21 cellular contexts compared by ENCODE assay signal in the genomic region with DNA sequence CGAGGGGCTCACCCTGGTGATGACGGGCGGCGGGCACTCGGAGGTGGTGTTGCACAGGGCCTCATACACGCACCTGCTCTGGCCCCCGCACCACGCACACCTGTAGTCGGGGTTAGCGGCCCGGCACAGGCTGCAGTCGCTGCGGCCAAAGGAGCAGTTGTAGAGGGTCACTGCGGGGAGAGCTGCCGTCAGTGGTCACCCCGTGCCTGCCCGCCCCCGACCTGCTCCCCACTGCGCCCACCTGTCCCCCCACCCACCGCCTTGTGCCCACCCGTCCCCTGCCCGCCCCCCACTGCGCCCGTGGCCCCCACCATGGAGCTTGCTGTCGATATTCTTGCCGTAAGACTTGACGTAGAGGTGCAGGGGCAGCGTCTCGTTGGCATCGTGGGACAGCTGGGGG. TPM values are rescaled to one million over a fixed set of nuclear protein-coding genes. Genes with fewer than 3 reads are reported as not detected.
DNase-seq lines count a peak whose midpoint lies in the region; ATAC-seq and TF ChIP-seq lines count a peak whose summit lies in the region.
"Had no signal": no experiment of that assay in that cellular context is flagged by ENCODE, and none has a peak within 500 bp of the region (broad histone marks: within the 10 kb centered on the region; RNA-seq: fewer than 3 reads in every experiment).

No MANE protein-coding gene starts in this region.

- H3K9me3 ChIP-seq in Caco-2 (no peaks in the 10 kb centered on the region), HCT116 (ENCODE audit: control insufficient read depth in 1 of 2, insufficient read depth in 1 of 2, low read depth in 1 of 2, low read length in 2 of 2) (no peaks in the 10 kb centered on the region), body of pancreas (no peaks in the 10 kb centered on the region), neuronal stem cell (replicated peaks in 1 of 2; ENCODE audit: control insufficient read depth in 2 of 2, insufficient read depth in 1 of 2, low read depth in 1 of 2, low read length in 2 of 2) (no peaks in the 10 kb centered on the region), MM.1S (replicated peaks; ENCODE audit: insufficient read depth, low read length) (no peaks in the 10 kb centered on the region)
- H3K9me3 ChIP-seq: A549; BE2C; BLaER1 treated with 17β-estradiol and CSF1 and Interleukin-3, amounts not matched to agents 10 nM and 100 nM; HAP-1 had no signal

- H3K27me3 ChIP-seq in Caco-2 (replicated peaks; ENCODE audit: control insufficient read depth, insufficient read depth, low read length): no peaks in the 10 kb centered on the region
- no peaks in the 10 kb centered on the region for H3K27me3 ChIP-seq in HCT116 (ENCODE audit: insufficient read depth, low read length)
- no peaks in the 10 kb centered on the region for H3K27me3 ChIP-seq in body of pancreas
- no peaks in the 10 kb centered on the region for H3K27me3 ChIP-seq in neuronal stem cell (ENCODE audit: control insufficient read depth in 3 of 3, insufficient read depth in 3 of 3, low read depth in 1 of 3, low read length in 3 of 3)
- no peaks in the 10 kb centered on the region for H3K27me3 ChIP-seq in MM.1S (replicated peaks; ENCODE audit: insufficient read depth, low read length)
- H3K27me3 ChIP-seq: BE2C; BLaER1 treated with 17β-estradiol and CSF1 and Interleukin-3, amounts not matched to agents 10 nM and 100 nM had no signal

- DNase-seq in Caco-2 (no peak), HCT116 (ENCODE audit: low read depth, low spot score) (no peak), body of pancreas (no peak), neuronal stem cell (ENCODE audit: low spot score) (no peak), HPDE6-E6E7 (ENCODE audit: extremely low spot score) (no peak), MM.1S (no peak)
- DNase-seq: 8988T; ACHN; AML-193; BE2C; CD4-positive, alpha-beta T cell; CD8-positive, alpha-beta memory T cell; DMS153; DND-41; GOT3 had no signal

- H3K4ac ChIP-seq in neuronal stem cell (ENCODE audit: low read length): no peak overlapping the region

- no peak overlapping the region for H3K14ac ChIP-seq in neuronal stem cell (ENCODE audit: low read length)

- intact Hi-C loops in Caco-2 (cut with micrococcal nuclease; ENCODE audit: unreplicated experiment): no loop called here
- intact Hi-C loops in HCT116 (cut with micrococcal nuclease): no loop called here
- intact Hi-C loops in body of pancreas (cut with DNase I): no loop called here

- no peaks in the 10 kb centered on the region for H3K4me1 Mint-ChIP-seq in Caco-2 (ENCODE audit: low read depth, unreplicated experiment)
- H3K4me1 Mint-ChIP-seq: CD14-positive monocyte; CD8-positive, alpha-beta memory T cell had no signal

- 91 to 93% methylated on average over 17 to 19 of the region's 30 CpGs for WGBS in body of pancreas, 2 donors
- WGBS in neuronal stem cell (ENCODE audit: extremely low coverage in 2 of 2, insufficient read length in 2 of 2, insufficient replicate concordance in 1 of 2), 2 donors: no CpG with 5 or more reads among the region's 30 CpGs

- POLR2A ChIA-PET in Caco-2 (lab: Charles Lee): no interaction called here
- POLR2A ChIA-PET in HCT116 (lab: Charles Lee): no interaction called here

- H4K20me1 ChIP-seq in HCT116 (ENCODE audit: insufficient read depth) (no peaks in the 10 kb centered on the region), MM.1S (ENCODE audit: insufficient read depth, low read length) (no peaks in the 10 kb centered on the region)

- H2AK5ac ChIP-seq in neuronal stem cell (ENCODE audit: low read depth, low read length): no peak overlapping the region

- no peak overlapping the region for H2BK12ac ChIP-seq in neuronal stem cell (ENCODE audit: low read length)

- H4K8ac ChIP-seq in neuronal stem cell (ENCODE audit: low read depth, low read length): peak overlapping the region; percentile 43

- peak overlapping the region; percentile 87; the same call in 1 of the 2 replicates for H3K4me2 ChIP-seq in HCT116 (ENCODE audit: low read length)
- H3K4me2 ChIP-seq in neuronal stem cell (ENCODE audit: insufficient read depth, low read length, poor library complexity, severe bottlenecking): no peak overlapping the region
- no peak overlapping the region for H3K4me2 ChIP-seq in MM.1S (ENCODE audit: low read depth, low read length)
- H3K4me2 ChIP-seq: BLaER1 treated with 17β-estradiol and CSF1 and Interleukin-3, amounts not matched to agents 10 nM and 100 nM had no signal

- peaks cover 60% of the 10 kb centered on the region for H3K36me3 Mint-ChIP-seq in Caco-2 (ENCODE audit: insufficient read depth, unreplicated experiment)
- H3K36me3 Mint-ChIP-seq: CD8-positive, alpha-beta memory T cell had no signal

- H3K9ac ChIP-seq in HCT116 (ENCODE audit: low read length) (no peak overlapping the region), neuronal stem cell (ENCODE audit: low read depth, low read length, poor library complexity) (no peak overlapping the region), MM.1S (ENCODE audit: low read length) (no peak overlapping the region)
- H3K9ac ChIP-seq: BLaER1 treated with 17β-estradiol and CSF1 and Interleukin-3, amounts not matched to agents 10 nM and 100 nM had no signal

- H2BK120ac ChIP-seq in neuronal stem cell (ENCODE audit: low read depth, low read length): no peak overlapping the region

- peaks cover 11% of the 10 kb centered on the region for H3K36me3 ChIP-seq in Caco-2 (ENCODE audit: control insufficient read depth, insufficient read depth, low read length)
- peaks cover 27 to 62% of the 10 kb centered on the region in 2 experiments for H3K36me3 ChIP-seq in HCT116 (ENCODE audit: control insufficient read depth in 1 of 2, insufficient read depth in 2 of 2, low read length in 2 of 2)
- peaks cover 26 to 32% of the 10 kb centered on the region in 2 donors for H3K36me3 ChIP-seq in body of pancreas (replicated peaks in 1 of 2; ENCODE audit: insufficient read depth in 1 of 2, low read depth in 2 of 2)
- peaks cover 66 to 93% of the 10 kb centered on the region in 2 donors for H3K36me3 ChIP-seq in neuronal stem cell (replicated peaks in 1 of 2; ENCODE audit: control insufficient read depth in 2 of 2, insufficient read depth in 2 of 2, low read length in 2 of 2)
- no peaks in the 10 kb centered on the region for H3K36me3 ChIP-seq in MM.1S (replicated peaks; ENCODE audit: insufficient read depth, low read length)

- BruUV-seq in Caco-2 (replicated peaks; lab: Mats Ljungman, UMichigan): no TSS peak
- no TSS peak for BruUV-seq in HCT116 (replicated peaks; lab: Mats Ljungman, UMichigan)

- H3K4me3 ChIP-seq in Caco-2 (ENCODE audit: low read depth, low read length) (no peak overlapping the region), HCT116 (replicated peaks in 1 of 2; ENCODE audit: low read depth in 1 of 2, low read length in 2 of 2) (no peak overlapping the region), body of pancreas (no peak overlapping the region), neuronal stem cell (ENCODE audit: low read length in 2 of 2) (no peak overlapping the region), MM.1S (ENCODE audit: low read length) (no peak overlapping the region)
- H3K4me3 ChIP-seq: A549; BLaER1 treated with 17β-estradiol and CSF1 and Interleukin-3, amounts not matched to agents 10 nM and 100 nM; HAP-1 had no signal

- no peak overlapping the region for H3K23ac ChIP-seq in neuronal stem cell (ENCODE audit: low read depth, low read length, poor library complexity)

- H2AFZ ChIP-seq in HCT116 (ENCODE audit: low read depth, low read length, poor library complexity, severe bottlenecking) (no peak overlapping the region), neuronal stem cell (ENCODE audit: low read length) (no peak overlapping the region), MM.1S (ENCODE audit: low read length) (no peak overlapping the region)

- peak overlapping the region; percentile 69 for H3K27ac Mint-ChIP-seq in Caco-2 (ENCODE audit: unreplicated experiment)
- H3K27ac Mint-ChIP-seq: CD14-positive monocyte; CD4-positive, alpha-beta T cell; CD8-positive, alpha-beta memory T cell had no signal

- TF ChIP-seq CTCF in Caco-2 (IDR thresholded peaks at IDR 0.05; ENCODE audit: insufficient read depth in 1 of 2, low read depth in 1 of 2, low read length in 1 of 2, severe bottlenecking in 1 of 2, unreplicated experiment in 1 of 2) (no peak), HCT116 (IDR thresholded peaks at IDR 0.05 in 2 of 3, conservative IDR thresholded peaks at IDR 0.05 in 1 of 3; ENCODE audit: borderline replicate concordance in 1 of 3, insufficient read depth in 1 of 3, low read depth in 2 of 3, low read length in 2 of 3) (no peak), body of pancreas (IDR thresholded peaks at IDR 0.05) (no peak), MM.1S (IDR thresholded peaks at IDR 0.05; ENCODE audit: low read length) (no peak)

- H3K79me2 ChIP-seq in HCT116 (ENCODE audit: insufficient read depth, low read length) (peaks cover 35% of the 10 kb centered on the region), MM.1S (ENCODE audit: low read length) (no peaks in the 10 kb centered on the region)

- H3K9me2 ChIP-seq in HCT116 (ENCODE audit: insufficient read depth) (no peaks in the 10 kb centered on the region), MM.1S (replicated peaks; ENCODE audit: insufficient read depth, low read length) (no peaks in the 10 kb centered on the region)

- peaks cover 26% of the 10 kb centered on the region for H3K79me1 ChIP-seq in neuronal stem cell (ENCODE audit: low read depth, low read length)

- ATAC-seq in HCT116 (no peak), body of pancreas (no peak), GM21381 (IDR thresholded peaks at IDR 0.05; ENCODE audit: unreplicated experiment) (no peak), GM19035 (IDR thresholded peaks at IDR 0.05; ENCODE audit: unreplicated experiment) (no peak)
- ATAC-seq: A549 had no signal

- H3K27ac ChIP-seq in HCT116 (ENCODE audit: low read depth, low read length): peak overlapping the region; percentile 45; the same call in 1 of the 2 replicates
- peak overlapping the region in 3 of 4 donors; percentile 75 to 89 (median 85) for H3K27ac ChIP-seq in body of pancreas
- H3K27ac ChIP-seq in neuronal stem cell (replicated peaks; ENCODE audit: low read length): no peak overlapping the region
- H3K27ac ChIP-seq in MM.1S (ENCODE audit: low read length): no peak overlapping the region
- H3K27ac ChIP-seq: BLaER1 treated with 17β-estradiol and CSF1 and Interleukin-3, amounts not matched to agents 10 nM and 100 nM had no signal

- no peak overlapping the region for H4K91ac ChIP-seq in neuronal stem cell (ENCODE audit: low read depth, low read length, poor library complexity)

- no peak overlapping the region for H2BK5ac ChIP-seq in neuronal stem cell (ENCODE audit: low read length)

- no peak overlapping the region for H3K4me3 Mint-ChIP-seq in Caco-2 (ENCODE audit: unreplicated experiment)
- H3K4me3 Mint-ChIP-seq: CD14-positive monocyte; CD4-positive, alpha-beta T cell; CD8-positive, alpha-beta memory T cell had no signal

- RAD21 ChIA-PET in HCT116 (lab: Charles Lee; ENCODE audit: low non-redundant PET in 1 of 2, low total read pairs in 2 of 2, uncharacterized antibody in 2 of 2, unreplicated experiment in 2 of 2): no interaction called here

- H3K18ac ChIP-seq in neuronal stem cell (ENCODE audit: low read length): no peak overlapping the region

- H3F3A ChIP-seq in MM.1S (ENCODE audit: insufficient read depth, low read length): no peaks in the 10 kb centered on the region

- H3K9me3 Mint-ChIP-seq in Caco-2 (ENCODE audit: unreplicated experiment): no peaks in the 10 kb centered on the region
- H3K9me3 Mint-ChIP-seq: CD4-positive, alpha-beta T cell; CD8-positive, alpha-beta memory T cell had no signal

- TF ChIP-seq POLR2A in HCT116 (IDR thresholded peaks at IDR 0.05; ENCODE audit: borderline replicate concordance, extremely low read depth, insufficient read depth, insufficient read length) (no peak), body of pancreas (IDR thresholded peaks at IDR 0.05) (no peak)

- H3K27me3 Mint-ChIP-seq in Caco-2 (ENCODE audit: insufficient read depth, unreplicated experiment): no peaks in the 10 kb centered on the region
- H3K27me3 Mint-ChIP-seq: CD4-positive, alpha-beta T cell; CD8-positive, alpha-beta memory T cell had no signal

- H3K4me1 ChIP-seq in Caco-2 (peaks cover 18% of the 10 kb centered on the region), HCT116 (ENCODE audit: control insufficient read depth in 1 of 2, insufficient read depth in 2 of 2, low read length in 2 of 2) (peaks cover 20 to 28% of the 10 kb centered on the region in 2 experiments), body of pancreas (peaks cover 42% of the 10 kb centered on the region), neuronal stem cell (ENCODE audit: control insufficient read depth in 2 of 2, insufficient read depth in 1 of 2, low read depth in 1 of 2, low read length in 2 of 2) (no peaks in the 10 kb centered on the region), MM.1S (ENCODE audit: low read length) (no peaks in the 10 kb centered on the region)
- H3K4me1 ChIP-seq: BE2C; BLaER1 treated with 17β-estradiol and CSF1 and Interleukin-3, amounts not matched to agents 10 nM and 100 nM; HAP-1 had no signal

- no peak overlapping the region for H2BK15ac ChIP-seq in neuronal stem cell (ENCODE audit: low read length)

- no peak for TF ChIP-seq RAD21 in HCT116 (IDR thresholded peaks at IDR 0.05; ENCODE audit: low read depth)

- CTCF ChIA-PET in Caco-2 (lab: Charles Lee): no interaction called here
- CTCF ChIA-PET in HCT116 (lab: Charles Lee): no interaction called here

RNA-seq across cellular contexts. Expression of gene MAPK11, which starts 13.6 kb away (rescaled TPM):
- total RNA-seq in Caco-2 (2022): 1.3 and 1.4 TPM in 2 replicates
- 19.3 TPM for total RNA-seq in HCT116 (2021; ENCODE audit: unreplicated experiment)
- polyA plus RNA-seq in HCT116 (2012): 15.7 and 17.2 TPM in 2 replicates
- 1 to 10 TPM; 3.0 to 3.6 TPM for total RNA-seq in body of pancreas
- polyA plus RNA-seq in neuronal stem cell (2013, experiment 1 of 2): 4.0 TPM
- polyA plus RNA-seq in neuronal stem cell (2013, experiment 2 of 2): 3.6 TPM
- polyA plus RNA-seq: CD14-positive monocyte had no signal

RNA-seq across cellular contexts. Expression of gene MAPK12, which starts 22.3 kb away (rescaled TPM):
- total RNA-seq in Caco-2 (2022) (35.6 and 37.4 TPM in 2 replicates), HCT116 (2021; ENCODE audit: unreplicated experiment) (86.7 TPM), body of pancreas (1 to 10 TPM; 3.9 to 4.6 TPM)
- 61.5 and 61.8 TPM in 2 replicates for polyA plus RNA-seq in HCT116 (2012)
- 28.8 TPM for polyA plus RNA-seq in neuronal stem cell (2013, experiment 1 of 2)
- 28.1 TPM for polyA plus RNA-seq in neuronal stem cell (2013, experiment 2 of 2)

RNA-seq across cellular contexts. Expression of gene PLXNB2, which starts 23.6 kb away (rescaled TPM):
- total RNA-seq in Caco-2 (2022) (260 and 262 TPM in 2 replicates), HCT116 (2021; ENCODE audit: unreplicated experiment) (236 TPM), body of pancreas (100 to 1,000 TPM; 113 to 140 TPM)
- 192 and 208 TPM in 2 replicates for polyA plus RNA-seq in HCT116 (2012)
- 71.0 TPM for polyA plus RNA-seq in neuronal stem cell (2013, experiment 1 of 2)
- polyA plus RNA-seq in neuronal stem cell (2013, experiment 2 of 2): 69.8 TPM

RNA-seq across cellular contexts. Expression of gene HDAC10, which starts 32.8 kb away (rescaled TPM):
- 61.3 and 63.5 TPM in 2 replicates for total RNA-seq in Caco-2 (2022)
- total RNA-seq in HCT116 (2021; ENCODE audit: unreplicated experiment): 67.5 TPM
- 45.5 and 52.0 TPM in 2 replicates for polyA plus RNA-seq in HCT116 (2012)
- total RNA-seq in body of pancreas: 100 to 1,000 TPM in 1 of 2 donors, 10 to 100 TPM in 1; 31.9 to 128 TPM
- polyA plus RNA-seq in neuronal stem cell (2013, experiment 1 of 2): 20.1 TPM
- polyA plus RNA-seq in neuronal stem cell (2013, experiment 2 of 2): 18.8 TPM

RNA-seq across cellular contexts. Expression of gene TUBGCP6, which starts 39.0 kb away (rescaled TPM):
- total RNA-seq in Caco-2 (2022) (29.3 and 34.2 TPM in 2 replicates), HCT116 (2021; ENCODE audit: unreplicated experiment) (38.6 TPM), body of pancreas (100 to 1,000 TPM in 1 of 2 donors, 10 to 100 TPM in 1; 61.2 to 121 TPM)
- 27.0 and 29.9 TPM in 2 replicates for polyA plus RNA-seq in HCT116 (2012)
- 12.1 TPM for polyA plus RNA-seq in neuronal stem cell (2013, experiment 1 of 2)
- polyA plus RNA-seq in neuronal stem cell (2013, experiment 2 of 2): 12.1 TPM

Comparison
In these comparisons a context has a peak if more than half of its experiments do, and no peak if none do; other contexts are left out.
1. H3K27ac ChIP-seq: peak in HCT116 (single experiment) and body of pancreas (3 of 4); none in neuronal stem cell (single experiment) and MM.1S (single experiment).